21 cellular contexts compared by ENCODE assay signal in genomic region chr6:42502127-42502526, GRCh38.
"Had no signal": no experiment of that assay in that cellular context is flagged by ENCODE, and none has a peak within 500 bp of the region (broad histone marks: within the 10 kb centered on the region; RNA-seq: fewer than 3 reads in every experiment).

No MANE protein-coding gene starts in this region.

- ATAC-seq: foreskin keratinocyte, left colon, left ventricle myocardium superior, sciatic nerve had no signal

- H3K27ac ChIP-seq: colonic mucosa, esophagus squamous epithelium, foreskin keratinocyte, neutrophil, spleen, stomach, thoracic aorta, transverse colon had no signal

- H3K36me3 ChIP-seq: colonic mucosa, esophagus squamous epithelium, neutrophil, spleen, stomach, thoracic aorta, transverse colon had no signal

- DNase-seq: colonic mucosa; dermis blood vessel endothelial cell; esophagus squamous epithelium; foreskin keratinocyte; left colon; left ventricle myocardium superior; mesenchymal stem cell; naive B cell; posterior cingulate gyrus; spleen; stimulated activated CD4-positive, alpha-beta T cell treated with anti-CD3 and anti-CD28 coated beads, Interleukin-15, amount 100 ng/mL, for 24 hours; stimulated activated CD4-positive, alpha-beta T cell treated with anti-CD3 and anti-CD28 coated beads, Interleukin-1b, Interleukin-23, amount 100 ng/mL, for 48 hours; stimulated activated CD4-positive, alpha-beta T cell treated with anti-CD3 and anti-CD28 coated beads, Interleukin-4, amount 100 ng/mL, for 4 hours; stimulated activated naive CD4-positive, alpha-beta T cell; stomach; substantia nigra; transverse colon had no signal

- H3K4me3 ChIP-seq: colonic mucosa, esophagus squamous epithelium, lung, spleen, stomach, thoracic aorta, transverse colon had no signal

- H3K9me3 ChIP-seq: colonic mucosa, esophagus squamous epithelium, neutrophil, stomach, thoracic aorta, transverse colon had no signal

- H3K4me1 ChIP-seq: colonic mucosa, esophagus squamous epithelium, spleen, stomach, transverse colon had no signal

- H3K27me3 ChIP-seq: colonic mucosa, neutrophil, spleen, stomach, transverse colon had no signal
